ENCODE assay signal across 13 cellular contexts in the genomic region with DNA sequence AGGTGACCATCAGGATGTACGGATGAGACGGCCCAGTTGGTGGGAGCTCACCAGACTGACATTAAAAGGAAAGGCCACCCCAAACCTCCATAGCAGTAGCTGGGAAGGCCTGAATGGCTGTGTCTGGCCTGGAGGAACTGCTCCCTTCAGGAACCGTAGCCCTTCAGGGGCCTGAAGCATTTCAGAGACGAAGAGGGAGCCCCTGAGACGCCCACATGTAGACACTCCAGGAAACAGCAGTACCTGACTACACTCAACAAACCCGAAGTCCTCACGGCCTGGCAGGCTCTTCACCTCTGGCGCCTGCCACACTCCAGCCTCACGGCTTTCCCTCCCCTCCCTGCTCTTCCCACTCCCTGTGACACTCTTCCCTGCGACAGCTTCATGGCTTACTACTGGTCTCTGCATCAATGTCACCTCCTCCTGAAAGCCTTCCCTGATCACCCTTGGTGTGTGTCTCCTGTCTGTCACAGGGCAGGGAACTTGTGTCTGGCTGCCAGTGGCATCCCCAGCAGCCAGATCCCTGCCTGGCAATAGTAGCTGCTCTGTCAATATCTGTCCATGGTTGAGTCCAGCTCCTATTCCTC.
"Had no signal": no experiment of that assay in that cellular context is flagged by ENCODE, and none has a peak within 500 bp of the region (broad histone marks: within the 10 kb centered on the region; RNA-seq: fewer than 3 reads in every experiment).

No MANE protein-coding gene starts in this region.

- H3K79me2 ChIP-seq: parathyroid adenoma had no signal

- H3K4me3 ChIP-seq: gastroesophageal sphincter, tibial nerve, vagina had no signal

- H2AFZ ChIP-seq: parathyroid adenoma had no signal

- H3K9me3 ChIP-seq: gastroesophageal sphincter, tibial nerve, vagina had no signal

- H3K27me3 ChIP-seq: gastroesophageal sphincter, tibial nerve, vagina had no signal

- DNase-seq: activated CD4-positive, alpha-beta T cell treated with anti-CD3 and anti-CD28 coated beads, Interleukin-2, amount 50 U/mL, for 1 hour; activated naive CD4-positive, alpha-beta T cell treated with anti-CD3 and anti-CD28 coated beads, Interleukin-2, amount 50 U/mL, for 16 hours; effector CD8-positive, alpha-beta T cell; natural killer cell; stimulated activated naive CD4-positive, alpha-beta T cell; T1000 had no signal

- H3K27ac Mint-ChIP-seq: activated T-helper 2 cell treated with anti-CD3 and anti-CD28 coated beads, Interferon-gamma antibody, Interleukin-2, Interleukin-4, amounts not matched to agents 10 μg/mL and 5 μg/mL and 100 μg/mL, durations not matched to agents 14 hours and 24 hours and 36 hours; dendritic cell treated with granulocyte-macrophage colony-stimulating factor and Interleukin-4, amounts not matched to agents 40 ng/mL and 50 ng/mL, for 4 days; natural killer cell had no signal

- H3K4me1 ChIP-seq: parathyroid adenoma, vagina had no signal

- H3K9me3 Mint-ChIP-seq: activated T-helper 2 cell treated with anti-CD3 and anti-CD28 coated beads, Interferon-gamma antibody, Interleukin-2, Interleukin-4, amounts not matched to agents 10 μg/mL and 5 μg/mL and 100 μg/mL, durations not matched to agents 14 hours and 24 hours and 36 hours; dendritic cell treated with granulocyte-macrophage colony-stimulating factor and Interleukin-4, amounts not matched to agents 40 ng/mL and 50 ng/mL, for 4 days; natural killer cell had no signal

- ATAC-seq: esophagus mucosa, gastroesophageal sphincter, natural killer cell had no signal

- H3K4me3 Mint-ChIP-seq: dendritic cell treated with granulocyte-macrophage colony-stimulating factor and Interleukin-4, amounts not matched to agents 40 ng/mL and 50 ng/mL, for 4 days; natural killer cell had no signal

- H3K4me1 Mint-ChIP-seq: natural killer cell had no signal

- H3K27ac ChIP-seq: gastroesophageal sphincter, parathyroid adenoma, tibial nerve, vagina had no signal

- H3K36me3 Mint-ChIP-seq: natural killer cell had no signal

- H3K36me3 ChIP-seq: gastroesophageal sphincter, tibial nerve, vagina had no signal

- H3K9ac ChIP-seq: parathyroid adenoma had no signal
